In the genomic region with DNA sequence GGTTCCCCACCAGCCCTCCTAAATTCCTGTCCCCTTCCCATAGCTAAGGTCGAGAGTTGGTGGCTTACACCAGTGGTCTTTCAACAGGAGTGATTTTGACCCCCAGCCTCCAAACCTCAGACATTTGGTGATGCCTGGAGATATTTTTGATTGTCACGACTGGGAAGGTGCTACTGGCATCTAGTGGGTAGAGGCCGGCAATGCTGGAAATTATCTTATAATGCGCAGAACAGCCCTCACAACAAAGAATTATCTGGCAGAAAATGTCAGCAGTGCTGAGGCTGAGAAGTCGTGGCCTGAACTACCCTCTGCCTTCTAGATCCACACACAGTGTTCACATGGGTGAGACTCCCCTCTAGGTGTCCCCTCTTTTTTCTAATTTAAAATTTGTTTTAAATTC, we compare ENCODE assay signal across 10 cellular contexts.
DNase-seq lines count a peak whose midpoint lies in the region; ATAC-seq and TF ChIP-seq lines count a peak whose summit lies in the region.
"Had no signal": no experiment of that assay in that cellular context is flagged by ENCODE, and none has a peak within 500 bp of the region (broad histone marks: within the 10 kb centered on the region; RNA-seq: fewer than 3 reads in every experiment).

No MANE protein-coding gene starts in this region.

- no peaks in the 10 kb centered on the region for H3F3A ChIP-seq in PC-3 (ENCODE audit: low read length, unreplicated experiment)

- no peak overlapping the region for H3K27ac ChIP-seq in PC-3 (ENCODE audit: low read length)

- peaks cover 14% of the 10 kb centered on the region; the same call in 1 of the 2 replicates for H3K4me1 ChIP-seq in PC-3 (ENCODE audit: insufficient read depth, low read length)

- no peaks in the 10 kb centered on the region for H3K27me3 ChIP-seq in PC-3 (ENCODE audit: low read length)

- intact Hi-C loops in PC-3 (cut with micrococcal nuclease), result loop anchor here (5.0 to 10.0 kb wide), 3 partner anchors 163 to 516 kb away; partner anchors contain the start of gene SLC38A9

- H2AFZ ChIP-seq in PC-3 (ENCODE audit: low read length), result no peak overlapping the region

- peak; percentile 44 for TF ChIP-seq CTCF in AG09319 (IDR thresholded peaks at IDR 0.05; ENCODE audit: low read depth, low read length)
- peak; percentile 11 for TF ChIP-seq CTCF in GM12864 (IDR thresholded peaks at IDR 0.05; ENCODE audit: low read depth, low read length, missing control alignments)
- peak; percentile 60 for TF ChIP-seq CTCF in PC-3 (conservative IDR thresholded peaks at IDR 0.05; ENCODE audit: low read depth, low read length)

- H3K4me3 ChIP-seq in GM12864 (ENCODE audit: low read depth, low read length) (no peak overlapping the region), PC-3 (ENCODE audit: low read length) (no peak overlapping the region)

- no peak overlapping the region for H3K4me2 ChIP-seq in PC-3 (ENCODE audit: low read length)

- CTCF ChIA-PET in PC-3 (lab: Charles Lee), result no interaction called here

- no peaks in the 10 kb centered on the region for H3K9me3 ChIP-seq in PC-3 (ENCODE audit: low read length)

- no TSS peak for BruUV-seq in PC-3 (replicated peaks; lab: Mats Ljungman, UMichigan)

- POLR2A ChIA-PET in PC-3 (lab: Charles Lee; ENCODE audit: unreplicated experiment), result no interaction called here

- no peaks in the 10 kb centered on the region for H3K79me2 ChIP-seq in PC-3 (ENCODE audit: low read length)

- no peak overlapping the region for H3K9ac ChIP-seq in PC-3 (ENCODE audit: low read length)

- no peak for DNase-seq in AG09319 (ENCODE audit: extremely low read depth, low read depth)
- no peak for DNase-seq in GM12864 (ENCODE audit: low read depth)
- peak; percentile 29 for DNase-seq in PC-3
- peak; percentile 44 for DNase-seq in fibroblast of peridontal ligament (ENCODE audit: extremely low read depth)
- DNase-seq in stimulated activated CD4-positive, alpha-beta T cell treated with anti-CD3 and anti-CD28 coated beads, Interleukin-4, amount 100 ng/mL, for 4 hours, result no peak
- no peak for DNase-seq in stimulated activated CD4-positive, alpha-beta T cell treated with anti-CD3 and anti-CD28 coated beads, Interleukin-12 subunit alpha, Interleukin-12 subunit beta, amount 100 ng/mL, for 4 hours
- no peak for DNase-seq in NCI-H2081 (lab: John Stamatoyannopoulos, UW)
- DNase-seq: NCI-H146, T-cell had no signal

- H4K20me1 ChIP-seq in PC-3 (ENCODE audit: low read length), result no peaks in the 10 kb centered on the region

- H3K36me3 ChIP-seq in PC-3 (ENCODE audit: low read depth, low read length), result no peaks in the 10 kb centered on the region

- no peaks in the 10 kb centered on the region for H3K9me2 ChIP-seq in PC-3 (replicated peaks; ENCODE audit: low read length)

- peak; percentile 41; the same call in 1 of the 2 replicates for ATAC-seq in PC-3
- no peak for ATAC-seq in GM18873 (IDR thresholded peaks at IDR 0.05; ENCODE audit: low FRiP score, unreplicated experiment)
- ATAC-seq: T-cell had no signal

Comparison
In these comparisons a context has a peak if more than half of its experiments do, and no peak if none do; other contexts are left out.
1. DNase-seq: peak in PC-3 (single experiment) and fibroblast of peridontal ligament (single experiment); none in AG09319 (single experiment), GM12864 (single experiment), stimulated activated CD4-positive, alpha-beta T cell treated with anti-CD3 and anti-CD28 coated beads, Interleukin-4, amount 100 ng/mL, for 4 hours (0 of 2), stimulated activated CD4-positive, alpha-beta T cell treated with anti-CD3 and anti-CD28 coated beads, Interleukin-12 subunit alpha, Interleukin-12 subunit beta, amount 100 ng/mL, for 4 hours (single experiment) and NCI-H2081 (0 of 2).
2. Peak in every context shown above with its lines, with median percentiles within 50 percentile points of each other: CTCF ChIP-seq.